1 cellular context compared by ENCODE assay signal in the genomic region with DNA sequence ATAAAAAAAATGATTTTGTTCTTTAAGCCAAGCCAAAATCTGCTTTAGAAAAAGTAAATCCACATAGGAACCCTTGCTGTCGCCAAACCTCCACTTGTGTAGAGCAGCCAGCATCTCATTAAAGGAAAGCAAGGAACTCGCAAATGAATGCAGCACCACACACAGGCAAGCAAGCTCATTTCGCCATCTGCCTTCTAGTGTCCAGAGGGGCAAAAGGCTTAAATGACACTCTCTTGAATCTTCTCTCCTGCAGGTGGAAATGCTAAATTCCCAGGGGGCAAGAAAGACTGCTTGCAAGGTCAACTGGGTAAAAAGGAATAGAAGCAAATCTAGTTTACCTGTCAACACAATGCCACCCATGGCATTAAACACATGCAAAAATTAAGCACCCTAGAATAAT.
TF ChIP-seq lines count a peak whose summit lies in the region.

No MANE protein-coding gene starts in this region.

TF ChIP-seq in GM12878, 131 proteins besides CTCF, POLR2A, EP300 and RAD21 (continued from another document):
- TF ChIP-seq, protein P1, sequence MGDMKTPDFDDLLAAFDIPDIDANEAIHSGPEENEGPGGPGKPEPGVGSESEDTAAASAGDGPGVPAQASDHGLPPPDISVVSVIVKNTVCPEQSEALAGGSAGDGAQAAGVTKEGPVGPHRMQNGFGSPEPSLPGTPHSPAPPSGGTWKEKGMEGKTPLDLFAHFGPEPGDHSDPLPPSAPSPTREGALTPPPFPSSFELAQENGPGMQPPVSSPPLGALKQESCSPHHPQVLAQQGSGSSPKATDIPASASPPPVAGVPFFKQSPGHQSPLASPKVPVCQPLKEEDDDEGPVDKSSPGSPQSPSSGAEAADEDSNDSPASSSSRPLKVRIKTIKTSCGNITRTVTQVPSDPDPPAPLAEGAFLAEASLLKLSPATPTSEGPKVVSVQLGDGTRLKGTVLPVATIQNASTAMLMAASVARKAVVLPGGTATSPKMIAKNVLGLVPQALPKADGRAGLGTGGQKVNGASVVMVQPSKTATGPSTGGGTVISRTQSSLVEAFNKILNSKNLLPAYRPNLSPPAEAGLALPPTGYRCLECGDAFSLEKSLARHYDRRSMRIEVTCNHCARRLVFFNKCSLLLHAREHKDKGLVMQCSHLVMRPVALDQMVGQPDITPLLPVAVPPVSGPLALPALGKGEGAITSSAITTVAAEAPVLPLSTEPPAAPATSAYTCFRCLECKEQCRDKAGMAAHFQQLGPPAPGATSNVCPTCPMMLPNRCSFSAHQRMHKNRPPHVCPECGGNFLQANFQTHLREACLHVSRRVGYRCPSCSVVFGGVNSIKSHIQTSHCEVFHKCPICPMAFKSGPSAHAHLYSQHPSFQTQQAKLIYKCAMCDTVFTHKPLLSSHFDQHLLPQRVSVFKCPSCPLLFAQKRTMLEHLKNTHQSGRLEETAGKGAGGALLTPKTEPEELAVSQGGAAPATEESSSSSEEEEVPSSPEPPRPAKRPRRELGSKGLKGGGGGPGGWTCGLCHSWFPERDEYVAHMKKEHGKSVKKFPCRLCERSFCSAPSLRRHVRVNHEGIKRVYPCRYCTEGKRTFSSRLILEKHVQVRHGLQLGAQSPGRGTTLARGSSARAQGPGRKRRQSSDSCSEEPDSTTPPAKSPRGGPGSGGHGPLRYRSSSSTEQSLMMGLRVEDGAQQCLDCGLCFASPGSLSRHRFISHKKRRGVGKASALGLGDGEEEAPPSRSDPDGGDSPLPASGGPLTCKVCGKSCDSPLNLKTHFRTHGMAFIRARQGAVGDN (IDR thresholded peaks at IDR 0.05), result no peak
- TF ChIP-seq MEF2B (IDR thresholded peaks at IDR 0.05; ENCODE audit: partially characterized antibody, poor library complexity, severe bottlenecking) (peak; percentile 81), SUZ12 (IDR thresholded peaks at IDR 0.05; ENCODE audit: unreplicated experiment) (no peak), SMC3 (IDR thresholded peaks at IDR 0.05; ENCODE audit: borderline replicate concordance, low read length) (peak; percentile 56; the same call in 1 of the 2 replicates), SMARCA5 (IDR thresholded peaks at IDR 0.05) (peak; percentile 38; the same call in 1 of the 2 replicates), MTA2 (IDR thresholded peaks at IDR 0.05; ENCODE audit: low read depth) (no peak), CBX3 (IDR thresholded peaks at IDR 0.05; ENCODE audit: borderline replicate concordance, low read depth) (no peak), NBN (IDR thresholded peaks at IDR 0.05) (peak; percentile 56; the same call in 1 of the 2 replicates), TBL1XR1 (IDR thresholded peaks at IDR 0.05; ENCODE audit: low read depth, low read length) (0 out of 2 replicates have a peak, but pooled peaks have one; percentile 17), YY1 (IDR thresholded peaks at IDR 0.05; ENCODE audit: low read depth, low read length) (peak; percentile 54; the same call in 1 of the 2 replicates), MYC (IDR thresholded peaks at IDR 0.05; ENCODE audit: insufficient read depth, insufficient read length, insufficient replicate concordance, low read length, severe bottlenecking) (no peak), RCOR1 (conservative IDR thresholded peaks at IDR 0.05; ENCODE audit: low read depth, low read length) (no peak; the same call in 1 of the 2 replicates), POLR2AphosphoS5 (IDR thresholded peaks at IDR 0.05; ENCODE audit: low read length) (peak; percentile 49; the same call in 1 of the 2 replicates)
- TF ChIP-seq, protein P2, sequence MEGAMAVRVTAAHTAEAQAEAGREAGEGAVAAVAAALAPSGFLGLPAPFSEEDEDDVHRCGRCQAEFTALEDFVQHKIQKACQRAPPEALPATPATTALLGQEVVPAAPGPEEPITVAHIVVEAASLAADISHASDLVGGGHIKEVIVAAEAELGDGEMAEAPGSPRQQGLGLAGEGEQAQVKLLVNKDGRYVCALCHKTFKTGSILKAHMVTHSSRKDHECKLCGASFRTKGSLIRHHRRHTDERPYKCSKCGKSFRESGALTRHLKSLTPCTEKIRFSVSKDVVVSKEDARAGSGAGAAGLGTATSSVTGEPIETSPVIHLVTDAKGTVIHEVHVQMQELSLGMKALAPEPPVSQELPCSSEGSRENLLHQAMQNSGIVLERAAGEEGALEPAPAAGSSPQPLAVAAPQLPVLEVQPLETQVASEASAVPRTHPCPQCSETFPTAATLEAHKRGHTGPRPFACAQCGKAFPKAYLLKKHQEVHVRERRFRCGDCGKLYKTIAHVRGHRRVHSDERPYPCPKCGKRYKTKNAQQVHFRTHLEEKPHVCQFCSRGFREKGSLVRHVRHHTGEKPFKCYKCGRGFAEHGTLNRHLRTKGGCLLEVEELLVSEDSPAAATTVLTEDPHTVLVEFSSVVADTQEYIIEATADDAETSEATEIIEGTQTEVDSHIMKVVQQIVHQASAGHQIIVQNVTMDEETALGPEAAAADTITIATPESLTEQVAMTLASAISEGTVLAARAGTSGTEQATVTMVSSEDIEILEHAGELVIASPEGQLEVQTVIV (IDR thresholded peaks at IDR 0.05; ENCODE audit: borderline replicate concordance, partially characterized antibody), result no peak
- TF ChIP-seq, protein P3, sequence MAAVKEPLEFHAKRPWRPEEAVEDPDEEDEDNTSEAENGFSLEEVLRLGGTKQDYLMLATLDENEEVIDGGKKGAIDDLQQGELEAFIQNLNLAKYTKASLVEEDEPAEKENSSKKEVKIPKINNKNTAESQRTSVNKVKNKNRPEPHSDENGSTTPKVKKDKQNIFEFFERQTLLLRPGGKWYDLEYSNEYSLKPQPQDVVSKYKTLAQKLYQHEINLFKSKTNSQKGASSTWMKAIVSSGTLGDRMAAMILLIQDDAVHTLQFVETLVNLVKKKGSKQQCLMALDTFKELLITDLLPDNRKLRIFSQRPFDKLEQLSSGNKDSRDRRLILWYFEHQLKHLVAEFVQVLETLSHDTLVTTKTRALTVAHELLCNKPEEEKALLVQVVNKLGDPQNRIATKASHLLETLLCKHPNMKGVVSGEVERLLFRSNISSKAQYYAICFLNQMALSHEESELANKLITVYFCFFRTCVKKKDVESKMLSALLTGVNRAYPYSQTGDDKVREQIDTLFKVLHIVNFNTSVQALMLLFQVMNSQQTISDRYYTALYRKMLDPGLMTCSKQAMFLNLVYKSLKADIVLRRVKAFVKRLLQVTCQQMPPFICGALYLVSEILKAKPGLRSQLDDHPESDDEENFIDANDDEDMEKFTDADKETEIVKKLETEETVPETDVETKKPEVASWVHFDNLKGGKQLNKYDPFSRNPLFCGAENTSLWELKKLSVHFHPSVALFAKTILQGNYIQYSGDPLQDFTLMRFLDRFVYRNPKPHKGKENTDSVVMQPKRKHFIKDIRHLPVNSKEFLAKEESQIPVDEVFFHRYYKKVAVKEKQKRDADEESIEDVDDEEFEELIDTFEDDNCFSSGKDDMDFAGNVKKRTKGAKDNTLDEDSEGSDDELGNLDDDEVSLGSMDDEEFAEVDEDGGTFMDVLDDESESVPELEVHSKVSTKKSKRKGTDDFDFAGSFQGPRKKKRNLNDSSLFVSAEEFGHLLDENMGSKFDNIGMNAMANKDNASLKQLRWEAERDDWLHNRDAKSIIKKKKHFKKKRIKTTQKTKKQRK (IDR thresholded peaks at IDR 0.05; ENCODE audit: low read depth, low read length), result no peak
- TF ChIP-seq, protein P4, sequence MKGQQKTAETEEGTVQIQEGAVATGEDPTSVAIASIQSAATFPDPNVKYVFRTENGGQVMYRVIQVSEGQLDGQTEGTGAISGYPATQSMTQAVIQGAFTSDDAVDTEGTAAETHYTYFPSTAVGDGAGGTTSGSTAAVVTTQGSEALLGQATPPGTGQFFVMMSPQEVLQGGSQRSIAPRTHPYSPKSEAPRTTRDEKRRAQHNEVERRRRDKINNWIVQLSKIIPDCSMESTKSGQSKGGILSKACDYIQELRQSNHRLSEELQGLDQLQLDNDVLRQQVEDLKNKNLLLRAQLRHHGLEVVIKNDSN (IDR thresholded peaks at IDR 0.05; ENCODE audit: borderline replicate concordance, extremely low read length, insufficient read depth, low read depth, low read length), result no peak
- TF ChIP-seq, protein P5, sequence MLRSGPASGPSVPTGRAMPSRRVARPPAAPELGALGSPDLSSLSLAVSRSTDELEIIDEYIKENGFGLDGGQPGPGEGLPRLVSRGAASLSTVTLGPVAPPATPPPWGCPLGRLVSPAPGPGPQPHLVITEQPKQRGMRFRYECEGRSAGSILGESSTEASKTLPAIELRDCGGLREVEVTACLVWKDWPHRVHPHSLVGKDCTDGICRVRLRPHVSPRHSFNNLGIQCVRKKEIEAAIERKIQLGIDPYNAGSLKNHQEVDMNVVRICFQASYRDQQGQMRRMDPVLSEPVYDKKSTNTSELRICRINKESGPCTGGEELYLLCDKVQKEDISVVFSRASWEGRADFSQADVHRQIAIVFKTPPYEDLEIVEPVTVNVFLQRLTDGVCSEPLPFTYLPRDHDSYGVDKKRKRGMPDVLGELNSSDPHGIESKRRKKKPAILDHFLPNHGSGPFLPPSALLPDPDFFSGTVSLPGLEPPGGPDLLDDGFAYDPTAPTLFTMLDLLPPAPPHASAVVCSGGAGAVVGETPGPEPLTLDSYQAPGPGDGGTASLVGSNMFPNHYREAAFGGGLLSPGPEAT (IDR thresholded peaks at IDR 0.05; ENCODE audit: low read depth), result 0 out of 2 replicates have a peak, but pooled peaks have one; percentile 37
- TF ChIP-seq, protein P6, sequence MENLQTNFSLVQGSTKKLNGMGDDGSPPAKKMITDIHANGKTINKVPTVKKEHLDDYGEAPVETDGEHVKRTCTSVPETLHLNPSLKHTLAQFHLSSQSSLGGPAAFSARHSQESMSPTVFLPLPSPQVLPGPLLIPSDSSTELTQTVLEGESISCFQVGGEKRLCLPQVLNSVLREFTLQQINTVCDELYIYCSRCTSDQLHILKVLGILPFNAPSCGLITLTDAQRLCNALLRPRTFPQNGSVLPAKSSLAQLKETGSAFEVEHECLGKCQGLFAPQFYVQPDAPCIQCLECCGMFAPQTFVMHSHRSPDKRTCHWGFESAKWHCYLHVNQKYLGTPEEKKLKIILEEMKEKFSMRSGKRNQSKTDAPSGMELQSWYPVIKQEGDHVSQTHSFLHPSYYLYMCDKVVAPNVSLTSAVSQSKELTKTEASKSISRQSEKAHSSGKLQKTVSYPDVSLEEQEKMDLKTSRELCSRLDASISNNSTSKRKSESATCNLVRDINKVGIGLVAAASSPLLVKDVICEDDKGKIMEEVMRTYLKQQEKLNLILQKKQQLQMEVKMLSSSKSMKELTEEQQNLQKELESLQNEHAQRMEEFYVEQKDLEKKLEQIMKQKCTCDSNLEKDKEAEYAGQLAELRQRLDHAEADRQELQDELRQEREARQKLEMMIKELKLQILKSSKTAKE (IDR thresholded peaks at IDR 0.05; ENCODE audit: low read depth, poor library complexity, severe bottlenecking), result peak; percentile 16
